ENCODE assay signal across 9 cellular contexts in genomic region chr16:57537596-57538234, GRCh38. TPM values are rescaled to one million over a fixed set of nuclear protein-coding genes. Genes with fewer than 3 reads are reported as not detected.
DNase-seq lines count a peak whose midpoint lies in the region; ATAC-seq, FAIRE-seq and TF ChIP-seq lines count a peak whose summit lies in the region.
"Had no signal": no experiment of that assay in that cellular context is flagged by ENCODE, and none has a peak within 500 bp of the region (broad histone marks: within the 10 kb centered on the region; RNA-seq: fewer than 3 reads in every experiment).

No MANE protein-coding gene starts in this region.

- CTCF ChIA-PET in SK-N-SH (lab: Yijun Ruan, JAX): interaction anchor here (0.8 to 3.4 kb wide), 6 partner anchors 9 to 119 kb away, joined by 3 to 27 read pairs (median 7); partner anchors contain the start of gene POLR2C

- TF ChIP-seq RAD21 in SK-N-SH (IDR thresholded peaks at IDR 0.05; ENCODE audit: low read length): no peak

- H3K9me2 ChIP-seq in SK-N-SH: no peaks in the 10 kb centered on the region

- H3K4me3 ChIP-seq in HUES64 (ENCODE audit: low read length) (peak overlapping the region; percentile 61), SK-N-SH (ENCODE audit: low read depth in 2 of 2, low read length in 1 of 2) (no peak overlapping the region), kidney (ENCODE audit: low read length in 2 of 2) (no peak overlapping the region)

- no peak for TF ChIP-seq CTCF in nephron progenitor cell (IDR thresholded peaks at IDR 0.05)
- no peak for TF ChIP-seq CTCF in SK-N-SH (IDR thresholded peaks at IDR 0.05)
- TF ChIP-seq CTCF in kidney (IDR thresholded peaks at IDR 0.05; ENCODE audit: borderline replicate concordance, extremely low read depth, insufficient read depth): no peak

- intact Hi-C loops in activated T-helper 1 cell treated with anti-CD3 and anti-CD28 coated beads, Interleukin-12 subunit alpha, Interleukin-12 subunit beta, Interleukin-2, Interleukin-4 antibody, amounts not matched to agents 30 ng/mL and 10 ng/mL and 1 ng/mL, durations not matched to agents 14 hours and 24 hours and 36 hours (cut with micrococcal nuclease): loop anchor here (1.0 to 10.0 kb wide), 8 partner anchors 51 to 855 kb away; partner anchors contain the start of genes CFAP20, DOK4, HERPUD1 and MT1X
- intact Hi-C loops in kidney (cut with DNase I): no loop called here

- H3K27me3 ChIP-seq in HUES64 (ENCODE audit: insufficient read depth, low read length): peaks cover 6% of the 10 kb centered on the region; the same call in 1 of the 2 replicates
- no peaks in the 10 kb centered on the region for H3K27me3 ChIP-seq in SK-N-SH (ENCODE audit: insufficient read depth)

- H3K9me3 ChIP-seq in HUES64 (ENCODE audit: insufficient read depth, low read depth, low read length) (no peaks in the 10 kb centered on the region), SK-N-SH (no peaks in the 10 kb centered on the region), kidney (ENCODE audit: control insufficient read depth in 1 of 2, low read length in 2 of 2) (no peaks in the 10 kb centered on the region)

- H3K36me3 ChIP-seq in HUES64 (ENCODE audit: insufficient read depth, low read length) (no peaks in the 10 kb centered on the region), SK-N-SH (replicated peaks in 1 of 2; ENCODE audit: control insufficient read depth in 1 of 2, insufficient read depth in 2 of 2, low read length in 1 of 2) (peaks cover 0 to 4% of the 10 kb centered on the region in 2 experiments), kidney (ENCODE audit: control insufficient read depth in 1 of 2, insufficient read depth in 2 of 2, low read length in 2 of 2) (no peaks in the 10 kb centered on the region)

- H3K9me3 Mint-ChIP-seq in activated T-helper 1 cell treated with anti-CD3 and anti-CD28 coated beads, Interleukin-12 subunit alpha, Interleukin-12 subunit beta, Interleukin-2, Interleukin-4 antibody, amounts not matched to agents 30 ng/mL and 10 ng/mL and 1 ng/mL, durations not matched to agents 14 hours and 24 hours and 36 hours: no peaks in the 10 kb centered on the region
- no peaks in the 10 kb centered on the region for H3K9me3 Mint-ChIP-seq in nephron progenitor cell

- no peak overlapping the region for H3K4me2 ChIP-seq in SK-N-SH

- POLR2A ChIA-PET in SK-N-SH (lab: Yijun Ruan, JAX): no interaction called here

- H3K9ac ChIP-seq in HUES64 (ENCODE audit: low read depth, low read length) (peak overlapping the region; percentile 91; the same call in 1 of the 2 replicates), SK-N-SH (no peak overlapping the region), kidney (ENCODE audit: low read length in 2 of 2) (no peak overlapping the region)

- no peaks in the 10 kb centered on the region for H4K20me1 ChIP-seq in SK-N-SH (ENCODE audit: insufficient read depth)

- DNase-seq in D341Med (ENCODE audit: low spot score): peak; percentile 1
- no peak for DNase-seq in activated T-helper 1 cell treated with anti-CD3 and anti-CD28 coated beads, Interleukin-12 subunit alpha, Interleukin-12 subunit beta, Interleukin-2, Interleukin-4 antibody, amounts not matched to agents 30 ng/mL and 10 ng/mL and 1 ng/mL, durations not matched to agents 14 hours and 24 hours and 36 hours (ENCODE audit: low spot score)
- DNase-seq in nephron progenitor cell: no peak
- DNase-seq in SK-N-SH: no peak
- DNase-seq in kidney: no peak

- no peak for FAIRE-seq in kidney (lab: Jason Lieb, UNC)

- H3K4me1 Mint-ChIP-seq in activated T-helper 1 cell treated with anti-CD3 and anti-CD28 coated beads, Interleukin-12 subunit alpha, Interleukin-12 subunit beta, Interleukin-2, Interleukin-4 antibody, amounts not matched to agents 30 ng/mL and 10 ng/mL and 1 ng/mL, durations not matched to agents 14 hours and 24 hours and 36 hours (ENCODE audit: low read depth): peaks cover 62% of the 10 kb centered on the region
- H3K4me1 Mint-ChIP-seq in nephron progenitor cell: peaks cover 48% of the 10 kb centered on the region

- H3F3A ChIP-seq in SK-N-SH (replicated peaks; ENCODE audit: insufficient read depth): peaks cover 4% of the 10 kb centered on the region

- no peaks in the 10 kb centered on the region for H3K27me3 Mint-ChIP-seq in activated T-helper 1 cell treated with anti-CD3 and anti-CD28 coated beads, Interleukin-12 subunit alpha, Interleukin-12 subunit beta, Interleukin-2, Interleukin-4 antibody, amounts not matched to agents 30 ng/mL and 10 ng/mL and 1 ng/mL, durations not matched to agents 14 hours and 24 hours and 36 hours (ENCODE audit: insufficient read depth)
- peaks cover 20% of the 10 kb centered on the region for H3K27me3 Mint-ChIP-seq in nephron progenitor cell (ENCODE audit: low read depth, poor library complexity)

- peak overlapping the region; percentile 69 for H3K27ac Mint-ChIP-seq in activated T-helper 1 cell treated with anti-CD3 and anti-CD28 coated beads, Interleukin-12 subunit alpha, Interleukin-12 subunit beta, Interleukin-2, Interleukin-4 antibody, amounts not matched to agents 30 ng/mL and 10 ng/mL and 1 ng/mL, durations not matched to agents 14 hours and 24 hours and 36 hours
- no peak overlapping the region for H3K27ac Mint-ChIP-seq in nephron progenitor cell

- ATAC-seq in GM18502 (IDR thresholded peaks at IDR 0.05; ENCODE audit: poor library complexity, unreplicated experiment) (no peak), GM19463 (IDR thresholded peaks at IDR 0.05; ENCODE audit: unreplicated experiment) (no peak)

- H3K36me3 Mint-ChIP-seq in activated T-helper 1 cell treated with anti-CD3 and anti-CD28 coated beads, Interleukin-12 subunit alpha, Interleukin-12 subunit beta, Interleukin-2, Interleukin-4 antibody, amounts not matched to agents 30 ng/mL and 10 ng/mL and 1 ng/mL, durations not matched to agents 14 hours and 24 hours and 36 hours (ENCODE audit: low read depth): no peaks in the 10 kb centered on the region
- H3K36me3 Mint-ChIP-seq in nephron progenitor cell (ENCODE audit: low read depth): no peaks in the 10 kb centered on the region

- peaks cover 18% of the 10 kb centered on the region for H3K4me1 ChIP-seq in HUES64 (ENCODE audit: insufficient read depth, low read length)
- H3K4me1 ChIP-seq in SK-N-SH (ENCODE audit: control insufficient read depth in 1 of 2, insufficient read depth in 2 of 2, low read depth in 1 of 2, low read length in 1 of 2): peaks cover 12 to 34% of the 10 kb centered on the region in 2 experiments; a peak in 2 of 4 replicates
- H3K4me1 ChIP-seq in kidney (ENCODE audit: control insufficient read depth in 1 of 2, insufficient read depth in 1 of 2, low read depth in 1 of 2, low read length in 2 of 2): peaks cover 3 to 24% of the 10 kb centered on the region in 2 donors

- no peak overlapping the region for H2AFZ ChIP-seq in SK-N-SH (ENCODE audit: low read depth)

- TF ChIP-seq EP300 in SK-N-SH (IDR thresholded peaks at IDR 0.05; ENCODE audit: borderline replicate concordance in 1 of 2, low read depth in 1 of 2, low read length in 1 of 2): no peak

- H3K79me2 ChIP-seq in SK-N-SH (ENCODE audit: insufficient read depth): peaks cover 9% of the 10 kb centered on the region; the same call in 1 of the 2 replicates

- 61% methylated on average over 10 of the region's 10 CpGs for WGBS in HUES64
- 94% methylated on average over 10 of the region's 10 CpGs for WGBS in SK-N-SH (ENCODE audit: low lambda C conversion rate)

- H3K4me3 Mint-ChIP-seq in activated T-helper 1 cell treated with anti-CD3 and anti-CD28 coated beads, Interleukin-12 subunit alpha, Interleukin-12 subunit beta, Interleukin-2, Interleukin-4 antibody, amounts not matched to agents 30 ng/mL and 10 ng/mL and 1 ng/mL, durations not matched to agents 14 hours and 24 hours and 36 hours: peak overlapping the region; percentile 74
- peak overlapping the region; percentile 80 for H3K4me3 Mint-ChIP-seq in nephron progenitor cell

- H3K27ac ChIP-seq in HUES64 (ENCODE audit: low read depth, low read length): no peak overlapping the region
- H3K27ac ChIP-seq in SK-N-SH (ENCODE audit: low read depth in 2 of 2, low read length in 1 of 2): no peak overlapping the region
- no peak overlapping the region for H3K27ac ChIP-seq in kidney (ENCODE audit: low read depth in 2 of 2, low read length in 2 of 2)

TF ChIP-seq in SK-N-SH, 30 proteins besides CTCF, POLR2A, EP300 and RAD21 (continues in another document):
- no peak for TF ChIP-seq FOXJ3 (CRISPR knock-in tag; IDR thresholded peaks at IDR 0.05)

RNA-seq across cellular contexts. Expression of gene CCDC102A, which starts 1.3 kb away (rescaled TPM):
- 6.1 TPM for polyA plus RNA-seq in HUES64 (2013, experiment 1 of 2)
- 4.8 TPM for polyA plus RNA-seq in HUES64 (2013, experiment 2 of 2)
- 5.7 and 7.3 TPM in 2 replicates for total RNA-seq in activated T-helper 1 cell treated with anti-CD3 and anti-CD28 coated beads, Interleukin-12 subunit alpha, Interleukin-12 subunit beta, Interleukin-2, Interleukin-4 antibody, amounts not matched to agents 30 ng/mL and 10 ng/mL and 1 ng/mL, durations not matched to agents 14 hours and 24 hours and 36 hours
- polyA plus RNA-seq in SK-N-SH (2012; rRNA removed): 17.5 and 26.2 TPM in 2 replicates
- polyA plus RNA-seq in SK-N-SH (2012; cell fraction: cytosol; rRNA removed): 13.1 and 17.1 TPM in 2 replicates
- polyA plus RNA-seq in SK-N-SH (2012; cell fraction: nucleus; rRNA removed): 20.7 and 31.8 TPM in 2 replicates
- total RNA-seq in kidney: 11.9 TPM
- 5.7 TPM for polyA plus RNA-seq in kidney (ENCODE audit: insufficient read depth, low read depth, low replicate concordance)

RNA-seq across cellular contexts. Expression of gene ADGRG5, which starts 4.7 kb away (rescaled TPM):
- 6.3 TPM for polyA plus RNA-seq in HUES64 (2013, experiment 1 of 2)
- polyA plus RNA-seq in HUES64 (2013, experiment 2 of 2): 4.1 TPM
- 5.8 and 7.4 TPM in 2 replicates for total RNA-seq in activated T-helper 1 cell treated with anti-CD3 and anti-CD28 coated beads, Interleukin-12 subunit alpha, Interleukin-12 subunit beta, Interleukin-2, Interleukin-4 antibody, amounts not matched to agents 30 ng/mL and 10 ng/mL and 1 ng/mL, durations not matched to agents 14 hours and 24 hours and 36 hours
- polyA plus RNA-seq in SK-N-SH (2012; rRNA removed) (0.02 and 0.03 TPM in 2 replicates), kidney (ENCODE audit: insufficient read depth, low read depth, low replicate concordance) (0.15 TPM)
- polyA plus RNA-seq in SK-N-SH (2012; cell fraction: cytosol; rRNA removed): under 0.01 TPM in 2 replicates
- 0.04 and 0.05 TPM in 2 replicates for polyA plus RNA-seq in SK-N-SH (2012; cell fraction: nucleus; rRNA removed)
- 2.2 TPM for total RNA-seq in kidney
- total RNA-seq: NCI-H460 had no signal

RNA-seq across cellular contexts. Expression of gene DOK4, which starts 51.4 kb away (rescaled TPM):
- polyA plus RNA-seq in HUES64 (2013, experiment 1 of 2): 18.2 TPM
- 21.0 TPM for polyA plus RNA-seq in HUES64 (2013, experiment 2 of 2)
- total RNA-seq in activated T-helper 1 cell treated with anti-CD3 and anti-CD28 coated beads, Interleukin-12 subunit alpha, Interleukin-12 subunit beta, Interleukin-2, Interleukin-4 antibody, amounts not matched to agents 30 ng/mL and 10 ng/mL and 1 ng/mL, durations not matched to agents 14 hours and 24 hours and 36 hours: 4.4 and 4.9 TPM in 2 replicates
- polyA plus RNA-seq in SK-N-SH (2012; rRNA removed) (28.4 and 36.9 TPM in 2 replicates), kidney (ENCODE audit: insufficient read depth, low read depth, low replicate concordance) (57.2 TPM)
- polyA plus RNA-seq in SK-N-SH (2012; cell fraction: cytosol; rRNA removed): 15.8 and 25.8 TPM in 2 replicates
- 45.1 and 47.5 TPM in 2 replicates for polyA plus RNA-seq in SK-N-SH (2012; cell fraction: nucleus; rRNA removed)
- total RNA-seq in kidney: 63.7 TPM

Comparison
In these comparisons a context has a peak if more than half of its experiments do, and no peak if none do; other contexts are left out.
1. RNA of gene DOK4, which starts 51.4 kb away (total RNA-seq): 63.7 TPM in kidney (single experiment); 4.4 to 4.9 TPM in activated T-helper 1 cell treated with anti-CD3 and anti-CD28 coated beads, Interleukin-12 subunit alpha, Interleukin-12 subunit beta, Interleukin-2, Interleukin-4 antibody, amounts not matched to agents 30 ng/mL and 10 ng/mL and 1 ng/mL, durations not matched to agents 14 hours and 24 hours and 36 hours; every median in the first group is over 10 times any median in the second.